In genomic region chr19:43503501-43504425, GRCh38 we compare ENCODE assay signal across 8 cellular contexts. TPM values are rescaled to one million over a fixed set of nuclear protein-coding genes. Genes with fewer than 3 reads are reported as not detected.
DNase-seq lines count a peak whose midpoint lies in the region; ATAC-seq and TF ChIP-seq lines count a peak whose summit lies in the region.

No MANE protein-coding gene starts in this region.

- H3K36me3 Mint-ChIP-seq in IgD-negative memory B cell: peaks cover 4% of the 10 kb centered on the region
- peaks cover 3 to 22% (median 16%) of the 10 kb centered on the region in 5 donors for H3K36me3 Mint-ChIP-seq in naive thymus-derived CD4-positive, alpha-beta T cell
- peaks cover 16% of the 10 kb centered on the region for H3K36me3 Mint-ChIP-seq in stimulated activated memory B cell treated with anti-CD40 and anti-IgM and Interleukin-4, amounts not matched to agents 10 μg/mL and 1 μg/mL and 100 μg/mL, for 72 hours

- peaks cover 5 to 18% of the 10 kb centered on the region in 2 donors for H3K4me1 ChIP-seq in naive thymus-derived CD4-positive, alpha-beta T cell (ENCODE audit: control insufficient read depth in 2 of 2, insufficient read depth in 2 of 2, low read length in 2 of 2)

- H3K27ac Mint-ChIP-seq in IgD-negative memory B cell: peak overlapping the region; percentile 95 to 98 (median 98)
- H3K27ac Mint-ChIP-seq in naive thymus-derived CD4-positive, alpha-beta T cell: peak overlapping the region; percentile 90 to 100 (median 96)
- H3K27ac Mint-ChIP-seq in stimulated activated memory B cell treated with anti-CD40 and anti-IgM and Interleukin-4, amounts not matched to agents 10 μg/mL and 1 μg/mL and 100 μg/mL, for 72 hours: peak overlapping the region; percentile 87

- CTCF ChIA-PET in naive thymus-derived CD4-positive, alpha-beta T cell (lab: Charles Lee): interaction anchor here (1.1 to 2.7 kb wide), 6 partner anchors 16 to 71 kb away, joined by 3 to 11 read pairs (median 7); no protein-coding TSS in a partner anchor

- intact Hi-C loops in naive thymus-derived CD4-positive, alpha-beta T cell (cut with micrococcal nuclease): loop anchor here (1.0 to 2.0 kb wide), 10 partner anchors 16 to 165 kb away; partner anchors contain the start of genes ETHE1 (in 2 of the 2), ZNF575 (in 2 of the 2), IRGQ (in 1 of the 2) and ZNF428 (in 1 of the 2)

- H3K9me3 Mint-ChIP-seq in IgD-negative memory B cell: no peaks in the 10 kb centered on the region
- H3K9me3 Mint-ChIP-seq in naive thymus-derived CD4-positive, alpha-beta T cell: peaks cover 0 to 2% (median 0%) of the 10 kb centered on the region in 11 donors
- no peaks in the 10 kb centered on the region for H3K9me3 Mint-ChIP-seq in stimulated activated memory B cell treated with anti-CD40 and anti-IgM and Interleukin-4, amounts not matched to agents 10 μg/mL and 1 μg/mL and 100 μg/mL, for 72 hours

- peak overlapping the region; percentile 98 for H3K4me3 ChIP-seq in naive thymus-derived CD4-positive, alpha-beta T cell (ENCODE audit: low read length)

- no peaks in the 10 kb centered on the region for H3K27me3 Mint-ChIP-seq in IgD-negative memory B cell
- no peaks in the 10 kb centered on the region for H3K27me3 Mint-ChIP-seq in naive thymus-derived CD4-positive, alpha-beta T cell
- H3K27me3 Mint-ChIP-seq in stimulated activated memory B cell treated with anti-CD40 and anti-IgM and Interleukin-4, amounts not matched to agents 10 μg/mL and 1 μg/mL and 100 μg/mL, for 72 hours: no peaks in the 10 kb centered on the region

- peak; percentile 87 for DNase-seq in DMS153 treated with DMSO at 0.1 percent for 48 hours (lab: John Stamatoyannopoulos, UW; ENCODE audit: unreplicated experiment)
- peak; percentile 99 to 100 for DNase-seq in activated T-cell treated with anti-CD3 and anti-CD28 coated beads, Interleukin-2, amount 50 U/mL, for 48 hours
- DNase-seq in fibroblast of gingiva (ENCODE audit: low read depth): peak; percentile 88
- peak; percentile 93 to 99 (median 98) for DNase-seq in naive thymus-derived CD4-positive, alpha-beta T cell

- H3K9me3 ChIP-seq in naive thymus-derived CD4-positive, alpha-beta T cell (ENCODE audit: control insufficient read depth in 2 of 3, low read length in 3 of 3): no peaks in the 10 kb centered on the region

- peak overlapping the region; percentile 94 to 99 (median 97) for H3K4me3 Mint-ChIP-seq in IgD-negative memory B cell
- peak overlapping the region; percentile 90 to 98 (median 92) for H3K4me3 Mint-ChIP-seq in naive thymus-derived CD4-positive, alpha-beta T cell
- H3K4me3 Mint-ChIP-seq in stimulated activated memory B cell treated with anti-CD40 and anti-IgM and Interleukin-4, amounts not matched to agents 10 μg/mL and 1 μg/mL and 100 μg/mL, for 72 hours: peak overlapping the region; percentile 92

- peak overlapping the region; percentile 96 for H3K27ac ChIP-seq in naive thymus-derived CD4-positive, alpha-beta T cell (ENCODE audit: low read depth, low read length)

- peak; percentile 90 for ATAC-seq in GM21529 (IDR thresholded peaks at IDR 0.05; ENCODE audit: unreplicated experiment)
- peak; percentile 99 for ATAC-seq in naive thymus-derived CD4-positive, alpha-beta T cell
- peak; percentile 96 for ATAC-seq in stimulated activated memory B cell treated with anti-CD40 and anti-IgM and Interleukin-4, amounts not matched to agents 10 μg/mL and 1 μg/mL and 100 μg/mL, for 72 hours

- peaks cover 11 to 18% (median 13%) of the 10 kb centered on the region in 3 donors for H3K4me1 Mint-ChIP-seq in IgD-negative memory B cell
- peaks cover 25 to 59% (median 39%) of the 10 kb centered on the region in 7 donors for H3K4me1 Mint-ChIP-seq in naive thymus-derived CD4-positive, alpha-beta T cell
- H3K4me1 Mint-ChIP-seq in stimulated activated memory B cell treated with anti-CD40 and anti-IgM and Interleukin-4, amounts not matched to agents 10 μg/mL and 1 μg/mL and 100 μg/mL, for 72 hours: peaks cover 32% of the 10 kb centered on the region

- H3K27me3 ChIP-seq in naive thymus-derived CD4-positive, alpha-beta T cell (ENCODE audit: control insufficient read depth in 2 of 2, insufficient read depth in 2 of 2, low read length in 2 of 2): no peaks in the 10 kb centered on the region

- POLR2A ChIA-PET in naive thymus-derived CD4-positive, alpha-beta T cell (lab: Charles Lee): interaction anchor here (0.6 to 3.1 kb wide), 23 partner anchors 9 to 428 kb away, joined by 3 to 58 read pairs (median 4); partner anchors contain the start of genes IRGQ, LYPD3, ZNF575 and ZNF576

- peaks cover 0 to 26% (median 0%) of the 10 kb centered on the region in 3 experiments for H3K36me3 ChIP-seq in naive thymus-derived CD4-positive, alpha-beta T cell (ENCODE audit: control insufficient read depth in 2 of 3, insufficient read depth in 3 of 3, low read length in 3 of 3)

TF ChIP-seq in PFSK-1, 5 proteins besides CTCF, POLR2A, EP300 and RAD21:
- TF ChIP-seq TAF1 (IDR thresholded peaks at IDR 0.05; ENCODE audit: borderline replicate concordance, insufficient read depth, low read length) (no peak), FOXP2 (optimal IDR thresholded peaks at IDR 0.05; ENCODE audit: borderline replicate concordance, extremely low read depth, extremely low read length, insufficient read depth) (peak; percentile 17), SIN3A (IDR thresholded peaks at IDR 0.05; ENCODE audit: borderline replicate concordance, insufficient read depth, low read length) (no peak), REST (IDR thresholded peaks at IDR 0.05; ENCODE audit: insufficient read depth in 1 of 2, low read depth in 2 of 2, low read length in 2 of 2) (no peak), POLR2AphosphoS5 (IDR thresholded peaks at IDR 0.05; ENCODE audit: low read depth, low read length) (no peak)

RNA-seq across cellular contexts. Expression of gene PHLDB3, which starts 0.8 kb away (rescaled TPM):
- polyA plus RNA-seq in IgD-negative memory B cell: 6.8 TPM
- 39.4 TPM for polyA plus RNA-seq in PFSK-1 (2012; ENCODE audit: insufficient read length, low read depth)
- 10 to 100 TPM; 24.5 to 98.8 (median 43.3) TPM for total RNA-seq in naive thymus-derived CD4-positive, alpha-beta T cell
- polyA plus RNA-seq in naive thymus-derived CD4-positive, alpha-beta T cell: 1 to 10 TPM; 4.5 to 6.5 TPM

RNA-seq across cellular contexts. Expression of gene ETHE1, which starts 23.2 kb away (rescaled TPM):
- 25.2 TPM for polyA plus RNA-seq in IgD-negative memory B cell
- 126 TPM for polyA plus RNA-seq in PFSK-1 (2012; ENCODE audit: insufficient read length, low read depth)
- 10 to 100 TPM; 20.3 to 58.6 (median 23.9) TPM for total RNA-seq in naive thymus-derived CD4-positive, alpha-beta T cell
- 10 to 100 TPM; 58.0 to 59.3 TPM for polyA plus RNA-seq in naive thymus-derived CD4-positive, alpha-beta T cell

RNA-seq across cellular contexts. Expression of gene ZNF575, which starts 29.2 kb away (rescaled TPM):
- polyA plus RNA-seq in IgD-negative memory B cell: 2.9 TPM
- polyA plus RNA-seq in PFSK-1 (2012; ENCODE audit: insufficient read length, low read depth): 1.2 TPM
- total RNA-seq in naive thymus-derived CD4-positive, alpha-beta T cell: 10 to 100 TPM in 2 of 5 experiments, 1 to 10 TPM in 3; 4.5 to 10.7 (median 5.6) TPM
- 1 to 10 TPM; 2.7 to 3.5 TPM for polyA plus RNA-seq in naive thymus-derived CD4-positive, alpha-beta T cell

RNA-seq across cellular contexts. Expression of gene LYPD3, which starts 38.4 kb away (rescaled TPM):
- polyA plus RNA-seq in IgD-negative memory B cell: 0.25 TPM
- polyA plus RNA-seq in PFSK-1 (2012; ENCODE audit: insufficient read length, low read depth): 4.8 TPM
- 10 to 100 TPM in 1 of 5 experiments, 1 to 10 TPM in 4; 1.1 to 30.6 (median 6.1) TPM for total RNA-seq in naive thymus-derived CD4-positive, alpha-beta T cell
- 1 to 10 TPM; 6.5 to 9.1 TPM for polyA plus RNA-seq in naive thymus-derived CD4-positive, alpha-beta T cell

Comparison
In these comparisons a context has a peak if more than half of its experiments do, and no peak if none do; other contexts are left out.
1. Peak in every context shown above with its lines: DNase-seq, ATAC-seq, H3K4me3 ChIP-seq and H3K27ac ChIP-seq.